Comparison of ENCODE assay signal across 18 cellular contexts in genomic region chr7:144866189-144866588, GRCh38. TPM values are rescaled to one million over a fixed set of nuclear protein-coding genes. Genes with fewer than 3 reads are reported as not detected.
DNase-seq lines count a peak whose midpoint lies in the region; ATAC-seq and TF ChIP-seq lines count a peak whose summit lies in the region.
"Had no signal": no experiment of that assay in that cellular context is flagged by ENCODE, and none has a peak within 500 bp of the region (broad histone marks: within the 10 kb centered on the region; RNA-seq: fewer than 3 reads in every experiment).

No MANE protein-coding gene starts in this region.

- TF ChIP-seq CTCF in HFFc6 (IDR thresholded peaks at IDR 0.05), result no peak

- H3K9me3 Mint-ChIP-seq in HFFc6, result peaks cover 23% of the 10 kb centered on the region
- H3K9me3 Mint-ChIP-seq: T-helper 1 cell treated with Interleukin-12 subunit alpha and Interleukin-12 subunit beta and Interleukin-4 antibody, amounts not matched to agents 30 μg/mL and 1 μg/mL, for 36 hours had no signal

- intact Hi-C loops in left ventricle myocardium superior (cut with micrococcal nuclease), result no loop called here

- H3K27ac Mint-ChIP-seq in HFFc6, result no peak overlapping the region
- H3K27ac Mint-ChIP-seq: CD14-positive monocyte; T-helper 1 cell treated with Interleukin-12 subunit alpha and Interleukin-12 subunit beta and Interleukin-4 antibody, amounts not matched to agents 30 μg/mL and 1 μg/mL, for 36 hours had no signal

- H3K4me1 Mint-ChIP-seq in HFFc6 (ENCODE audit: low read depth), result no peaks in the 10 kb centered on the region
- H3K4me1 Mint-ChIP-seq: CD14-positive monocyte had no signal

- H3K27me3 Mint-ChIP-seq in HFFc6 (ENCODE audit: insufficient read depth), result peaks cover 1% of the 10 kb centered on the region; the same call in 1 of the 2 replicates

- no peak overlapping the region for H3K4me3 Mint-ChIP-seq in HFFc6
- H3K4me3 Mint-ChIP-seq: CD14-positive monocyte; T-helper 1 cell treated with Interleukin-12 subunit alpha and Interleukin-12 subunit beta and Interleukin-4 antibody, amounts not matched to agents 30 μg/mL and 1 μg/mL, for 36 hours had no signal

- ATAC-seq in GM18508 (IDR thresholded peaks at IDR 0.05; ENCODE audit: insufficient read depth, unreplicated experiment), result peak; percentile 72
- ATAC-seq in GM19438 (IDR thresholded peaks at IDR 0.05; ENCODE audit: low read depth, unreplicated experiment), result peak; percentile 92
- peak; percentile 71 for ATAC-seq in HG02840 (IDR thresholded peaks at IDR 0.05; ENCODE audit: low FRiP score, unreplicated experiment)
- peak; percentile 63 for ATAC-seq in HG03342 (IDR thresholded peaks at IDR 0.05; ENCODE audit: unreplicated experiment)
- ATAC-seq in left ventricle myocardium superior, result no peak
- ATAC-seq in GM19023 (IDR thresholded peaks at IDR 0.05; ENCODE audit: unreplicated experiment), result no peak

- H3K36me3 Mint-ChIP-seq in HFFc6 (ENCODE audit: low read depth), result no peaks in the 10 kb centered on the region; the same call in 1 of the 2 replicates
- H3K36me3 Mint-ChIP-seq: CD14-positive monocyte had no signal

- DNase-seq in HuH-7.5 (ENCODE audit: low spot score) (no peak), HFFc6 (no peak), left ventricle myocardium superior (no peak)
- DNase-seq: 8988T, DMS79, KBM-7, NCI-H1417, NCI-H187, NCI-H226, NCI-H524, SJCRH30 had no signal

RNA-seq across cellular contexts. Expression of gene TPK1, which starts 30.3 kb away (rescaled TPM):
- total RNA-seq in HFFc6 (2021; fragmentation: NEBNext Ultra II Directional; extraction: Animal tissue kit (Norgen Biotek cat#: 25700)), result under 1 TPM in 4 of 6 experiments, not detected in 2; 0.11 to 0.82 (median 0.55) TPM
- total RNA-seq in left ventricle myocardium superior, result 4.9 TPM

Comparison
In these comparisons a context has a peak if more than half of its experiments do, and no peak if none do; other contexts are left out.
1. ATAC-seq: peak in GM18508 (single experiment), GM19438 (single experiment), HG02840 (single experiment) and HG03342 (single experiment); none in left ventricle myocardium superior (single experiment) and GM19023 (single experiment).